Comparison of ENCODE assay signal across 14 cellular contexts in genomic region chr6:158142789-158143188, GRCh38. TPM values are rescaled to one million over a fixed set of nuclear protein-coding genes. Genes with fewer than 3 reads are reported as not detected.
DNase-seq lines count a peak whose midpoint lies in the region; ATAC-seq and TF ChIP-seq lines count a peak whose summit lies in the region.
"Had no signal": no experiment of that assay in that cellular context is flagged by ENCODE, and none has a peak within 500 bp of the region (broad histone marks: within the 10 kb centered on the region; RNA-seq: fewer than 3 reads in every experiment).

No MANE protein-coding gene starts in this region.

- no peak overlapping the region for H3K27ac ChIP-seq in vagina
- H3K27ac ChIP-seq: KMS-11, sigmoid colon, SJSA1 had no signal

- H3K27me3 Mint-ChIP-seq in activated CD8-positive, alpha-beta T cell treated with anti-CD3 and anti-CD28 coated beads, Interleukin-2, amount 10 ng/mL, durations not matched to agents 7 days and 5 days (ENCODE audit: low read depth): no peaks in the 10 kb centered on the region
- H3K27me3 Mint-ChIP-seq in activated CD8-positive, alpha-beta T cell treated with anti-CD3 and anti-CD28 coated beads for 36 hours: no peaks in the 10 kb centered on the region
- H3K27me3 Mint-ChIP-seq in MCF 10A (ENCODE audit: insufficient read depth, unreplicated experiment) (no peaks in the 10 kb centered on the region), Calu3 (ENCODE audit: unreplicated experiment) (no peaks in the 10 kb centered on the region)

- ATAC-seq in activated CD8-positive, alpha-beta T cell treated with anti-CD3 and anti-CD28 coated beads, Interleukin-2, amount 10 ng/mL, durations not matched to agents 7 days and 5 days: no peak
- no peak for ATAC-seq in activated CD8-positive, alpha-beta T cell treated with anti-CD3 and anti-CD28 coated beads for 36 hours
- no peak for ATAC-seq in HG03135 (IDR thresholded peaks at IDR 0.05; ENCODE audit: unreplicated experiment)

- no peaks in the 10 kb centered on the region for H3K4me1 ChIP-seq in vagina
- H3K4me1 ChIP-seq: sigmoid colon, SJSA1 had no signal

- H3K9me3 ChIP-seq in vagina: no peaks in the 10 kb centered on the region
- H3K9me3 ChIP-seq: sigmoid colon, SJSA1 had no signal

- peak overlapping the region; percentile 44 for H3K27ac Mint-ChIP-seq in activated CD8-positive, alpha-beta T cell treated with anti-CD3 and anti-CD28 coated beads, Interleukin-2, amount 10 ng/mL, durations not matched to agents 7 days and 5 days
- H3K27ac Mint-ChIP-seq in activated CD8-positive, alpha-beta T cell treated with anti-CD3 and anti-CD28 coated beads for 36 hours: no peak overlapping the region
- H3K27ac Mint-ChIP-seq in MCF 10A (ENCODE audit: low read depth, unreplicated experiment) (peak overlapping the region; percentile 3), Calu3 (ENCODE audit: unreplicated experiment) (no peak overlapping the region)

- TF ChIP-seq POLR2A in vagina (IDR thresholded peaks at IDR 0.05): no peak

- TF ChIP-seq CTCF in activated CD8-positive, alpha-beta T cell treated with anti-CD3 and anti-CD28 coated beads for 36 hours (IDR thresholded peaks at IDR 0.05): no peak
- no peak for TF ChIP-seq CTCF in MCF 10A (IDR thresholded peaks at IDR 0.05; ENCODE audit: unreplicated experiment)
- no peak for TF ChIP-seq CTCF in Calu3 (IDR thresholded peaks at IDR 0.05; ENCODE audit: unreplicated experiment)
- TF ChIP-seq CTCF in vagina (IDR thresholded peaks at IDR 0.05): no peak

- POLR2A ChIA-PET in activated CD8-positive, alpha-beta T cell treated with anti-CD3 and anti-CD28 coated beads, Interleukin-2, amount 10 ng/mL, durations not matched to agents 7 days and 5 days (lab: Charles Lee): no interaction called here
- POLR2A ChIA-PET in activated CD8-positive, alpha-beta T cell treated with anti-CD3 and anti-CD28 coated beads for 36 hours (lab: Charles Lee): no interaction called here
- POLR2A ChIA-PET in MCF 10A (lab: Yijun Ruan, JAX): interaction anchor here (0.6 to 1.8 kb wide), 6 partner anchors 11 to 1896 kb away, joined by 3 to 7 read pairs (median 4); partner anchors contain the start of genes GTF2H5 and SERAC1

- CTCF ChIA-PET in activated CD8-positive, alpha-beta T cell treated with anti-CD3 and anti-CD28 coated beads, Interleukin-2, amount 10 ng/mL, durations not matched to agents 7 days and 5 days (lab: Charles Lee): interaction anchor here (0.7 to 3.3 kb wide), 5 partner anchors 11 to 296 kb away, joined by 3 to 18 read pairs (median 3); no protein-coding TSS in a partner anchor
- CTCF ChIA-PET in activated CD8-positive, alpha-beta T cell treated with anti-CD3 and anti-CD28 coated beads for 36 hours (lab: Charles Lee): interaction anchor here (0.6 to 2.8 kb wide), 8 partner anchors 8 to 464 kb away, joined by 3 to 10 read pairs (median 6); no protein-coding TSS in a partner anchor
- CTCF ChIA-PET in MCF 10A (lab: Yijun Ruan, JAX): no interaction called here
- CTCF ChIA-PET in Calu3 (lab: Charles Lee): interaction anchor here (0.7 to 2.2 kb wide), 4 partner anchors 9 to 1599 kb away, joined by 3 to 6 read pairs (median 4); no protein-coding TSS in a partner anchor

- no peak overlapping the region for H3K4me3 ChIP-seq in vagina
- H3K4me3 ChIP-seq: sigmoid colon, SJSA1 had no signal

- H3K4me3 Mint-ChIP-seq in activated CD8-positive, alpha-beta T cell treated with anti-CD3 and anti-CD28 coated beads, Interleukin-2, amount 10 ng/mL, durations not matched to agents 7 days and 5 days: no peak overlapping the region
- H3K4me3 Mint-ChIP-seq in activated CD8-positive, alpha-beta T cell treated with anti-CD3 and anti-CD28 coated beads for 36 hours: no peak overlapping the region
- no peak overlapping the region for H3K4me3 Mint-ChIP-seq in MCF 10A (ENCODE audit: unreplicated experiment)
- no peak overlapping the region for H3K4me3 Mint-ChIP-seq in Calu3 (ENCODE audit: low read depth, unreplicated experiment)

- no peak for DNase-seq in activated CD8-positive, alpha-beta T cell treated with anti-CD3 and anti-CD28 coated beads, Interleukin-2, amount 10 ng/mL, durations not matched to agents 7 days and 5 days
- no peak for DNase-seq in activated CD8-positive, alpha-beta T cell treated with anti-CD3 and anti-CD28 coated beads for 36 hours
- DNase-seq in MCF 10A (ENCODE audit: unreplicated experiment): peak; percentile 73
- DNase-seq in kidney tubule cell (ENCODE audit: low spot score): peak; percentile 89
- no peak for DNase-seq in Calu3
- no peak for DNase-seq in HuH-7 (ENCODE audit: low spot score)
- no peak for DNase-seq in vagina (ENCODE audit: extremely low spot score in 2 of 2)
- DNase-seq: activated CD4-positive, CD25-positive, alpha-beta regulatory T cell treated with anti-CD3 and anti-CD28 coated beads, Interleukin-2, amount 50 U/mL, for 72 hours; activated gamma-delta T cell treated with Interleukin-2 at 50 U/mL for 16 hours; cortex of kidney; sigmoid colon had no signal

- peaks cover 21% of the 10 kb centered on the region for H3K36me3 Mint-ChIP-seq in activated CD8-positive, alpha-beta T cell treated with anti-CD3 and anti-CD28 coated beads, Interleukin-2, amount 10 ng/mL, durations not matched to agents 7 days and 5 days (ENCODE audit: low read depth)
- H3K36me3 Mint-ChIP-seq in activated CD8-positive, alpha-beta T cell treated with anti-CD3 and anti-CD28 coated beads for 36 hours (ENCODE audit: low read depth): peaks cover 12% of the 10 kb centered on the region
- H3K36me3 Mint-ChIP-seq in MCF 10A (ENCODE audit: insufficient read depth, unreplicated experiment): peaks cover 24% of the 10 kb centered on the region
- no peaks in the 10 kb centered on the region for H3K36me3 Mint-ChIP-seq in Calu3 (ENCODE audit: insufficient read depth, unreplicated experiment)

- no TSS peak for BruUV-seq in MCF 10A (replicated peaks; lab: Mats Ljungman, UMichigan)
- no TSS peak for BruUV-seq in Calu3 (replicated peaks; lab: Mats Ljungman, UMichigan)

- peaks cover 4% of the 10 kb centered on the region for H3K4me1 Mint-ChIP-seq in activated CD8-positive, alpha-beta T cell treated with anti-CD3 and anti-CD28 coated beads, Interleukin-2, amount 10 ng/mL, durations not matched to agents 7 days and 5 days (ENCODE audit: low read depth)
- peaks cover 2% of the 10 kb centered on the region for H3K4me1 Mint-ChIP-seq in activated CD8-positive, alpha-beta T cell treated with anti-CD3 and anti-CD28 coated beads for 36 hours (ENCODE audit: low read depth)
- peaks cover 6% of the 10 kb centered on the region for H3K4me1 Mint-ChIP-seq in MCF 10A (ENCODE audit: insufficient read depth, unreplicated experiment)
- H3K4me1 Mint-ChIP-seq in Calu3 (ENCODE audit: low read depth, unreplicated experiment): peaks cover 7% of the 10 kb centered on the region

- H3K27me3 ChIP-seq in vagina: no peaks in the 10 kb centered on the region
- H3K27me3 ChIP-seq: sigmoid colon, SJSA1 had no signal

- H3K36me3 ChIP-seq in vagina: peaks cover 0 to 16% of the 10 kb centered on the region in 2 donors

- intact Hi-C loops in activated CD8-positive, alpha-beta T cell treated with anti-CD3 and anti-CD28 coated beads for 36 hours (cut with micrococcal nuclease): no loop called here
- intact Hi-C loops in MCF 10A (cut with micrococcal nuclease): loop anchor here (5.0 kb wide), 1 partner anchor 160 kb away; the partner anchor contains the start of gene SYNJ2
- intact Hi-C loops in Calu3 (cut with micrococcal nuclease; ENCODE audit: unreplicated experiment): loop anchor here (5.0 kb wide), 1 partner anchor 65 kb away; no protein-coding TSS in a partner anchor
- intact Hi-C loops in vagina (cut with DNase I): no loop called here

- no peaks in the 10 kb centered on the region for H3K9me3 Mint-ChIP-seq in activated CD8-positive, alpha-beta T cell treated with anti-CD3 and anti-CD28 coated beads, Interleukin-2, amount 10 ng/mL, durations not matched to agents 7 days and 5 days (ENCODE audit: insufficient read depth)
- H3K9me3 Mint-ChIP-seq in activated CD8-positive, alpha-beta T cell treated with anti-CD3 and anti-CD28 coated beads for 36 hours: no peaks in the 10 kb centered on the region
- H3K9me3 Mint-ChIP-seq in MCF 10A (ENCODE audit: unreplicated experiment) (no peaks in the 10 kb centered on the region), Calu3 (ENCODE audit: low read depth, unreplicated experiment) (no peaks in the 10 kb centered on the region)

RNA-seq across cellular contexts. Expression of gene SERAC1, which starts 25.3 kb away (rescaled TPM):
- 1 to 10 TPM; 5.2 to 5.7 TPM for total RNA-seq in activated CD8-positive, alpha-beta T cell treated with anti-CD3 and anti-CD28 coated beads, Interleukin-2, amount 10 ng/mL, durations not matched to agents 7 days and 5 days
- total RNA-seq in activated CD8-positive, alpha-beta T cell treated with anti-CD3 and anti-CD28 coated beads for 36 hours: 1 to 10 TPM; 4.2 to 5.4 TPM
- total RNA-seq in MCF 10A (2022): 5.3 and 7.4 TPM in 2 replicates
- total RNA-seq in Calu3 (2022): 5.5 and 5.9 TPM in 2 replicates
- 10.1 TPM for total RNA-seq in vagina

RNA-seq across cellular contexts. Expression of gene GTF2H5, which starts 25.4 kb away (rescaled TPM):
- total RNA-seq in activated CD8-positive, alpha-beta T cell treated with anti-CD3 and anti-CD28 coated beads, Interleukin-2, amount 10 ng/mL, durations not matched to agents 7 days and 5 days: 10 to 100 TPM; 19.6 to 19.8 TPM
- 10 to 100 TPM; 22.9 to 23.2 TPM for total RNA-seq in activated CD8-positive, alpha-beta T cell treated with anti-CD3 and anti-CD28 coated beads for 36 hours
- total RNA-seq in MCF 10A (2022) (29.5 and 36.8 TPM in 2 replicates), Calu3 (2022) (25.0 and 26.7 TPM in 2 replicates), vagina (2.5 TPM)

Comparison
In these comparisons a context has a peak if more than half of its experiments do, and no peak if none do; other contexts are left out.
1. H3K27ac Mint-ChIP-seq: peak in activated CD8-positive, alpha-beta T cell treated with anti-CD3 and anti-CD28 coated beads, Interleukin-2, amount 10 ng/mL, durations not matched to agents 7 days and 5 days (single experiment) and MCF 10A (single experiment); none in activated CD8-positive, alpha-beta T cell treated with anti-CD3 and anti-CD28 coated beads for 36 hours (single experiment) and Calu3 (single experiment).
2. DNase-seq: peak in MCF 10A (single experiment) and kidney tubule cell (single experiment); none in activated CD8-positive, alpha-beta T cell treated with anti-CD3 and anti-CD28 coated beads, Interleukin-2, amount 10 ng/mL, durations not matched to agents 7 days and 5 days (single experiment), activated CD8-positive, alpha-beta T cell treated with anti-CD3 and anti-CD28 coated beads for 36 hours (single experiment), Calu3 (single experiment), HuH-7 (single experiment) and vagina (0 of 2).
3. intact Hi-C loops: an anchor here in MCF 10A (5.0 kb wide) and Calu3 (5.0 kb wide); none called in activated CD8-positive, alpha-beta T cell treated with anti-CD3 and anti-CD28 coated beads for 36 hours and vagina.